1 cellular context compared by ENCODE assay signal in the genomic region with DNA sequence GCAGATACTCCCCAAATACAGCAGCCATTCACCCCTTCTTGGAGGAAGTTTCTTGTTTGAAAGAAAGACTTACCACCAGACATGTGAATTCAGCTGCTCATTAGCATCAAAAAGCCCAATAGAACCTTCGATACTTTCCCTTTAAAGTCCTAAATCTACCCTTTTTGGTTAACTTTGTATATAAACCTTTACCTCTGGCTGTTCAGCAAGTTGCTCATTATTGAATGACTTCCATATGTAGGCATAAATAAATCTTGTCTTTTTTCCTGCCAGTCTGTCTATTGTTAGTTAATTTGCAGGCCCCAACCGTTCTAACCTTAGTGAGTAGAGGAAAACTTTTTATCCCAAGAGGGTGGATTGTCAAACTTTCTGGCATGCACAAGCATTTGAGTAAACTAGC.
TF ChIP-seq lines count a peak whose summit lies in the region.

No MANE protein-coding gene starts in this region.

TF ChIP-seq in GM23338, 12 proteins besides CTCF, POLR2A, EP300 and RAD21:
- TF ChIP-seq NANOG (IDR thresholded peaks at IDR 0.05; ENCODE audit: borderline replicate concordance): no peak
- TF ChIP-seq, protein P1, sequence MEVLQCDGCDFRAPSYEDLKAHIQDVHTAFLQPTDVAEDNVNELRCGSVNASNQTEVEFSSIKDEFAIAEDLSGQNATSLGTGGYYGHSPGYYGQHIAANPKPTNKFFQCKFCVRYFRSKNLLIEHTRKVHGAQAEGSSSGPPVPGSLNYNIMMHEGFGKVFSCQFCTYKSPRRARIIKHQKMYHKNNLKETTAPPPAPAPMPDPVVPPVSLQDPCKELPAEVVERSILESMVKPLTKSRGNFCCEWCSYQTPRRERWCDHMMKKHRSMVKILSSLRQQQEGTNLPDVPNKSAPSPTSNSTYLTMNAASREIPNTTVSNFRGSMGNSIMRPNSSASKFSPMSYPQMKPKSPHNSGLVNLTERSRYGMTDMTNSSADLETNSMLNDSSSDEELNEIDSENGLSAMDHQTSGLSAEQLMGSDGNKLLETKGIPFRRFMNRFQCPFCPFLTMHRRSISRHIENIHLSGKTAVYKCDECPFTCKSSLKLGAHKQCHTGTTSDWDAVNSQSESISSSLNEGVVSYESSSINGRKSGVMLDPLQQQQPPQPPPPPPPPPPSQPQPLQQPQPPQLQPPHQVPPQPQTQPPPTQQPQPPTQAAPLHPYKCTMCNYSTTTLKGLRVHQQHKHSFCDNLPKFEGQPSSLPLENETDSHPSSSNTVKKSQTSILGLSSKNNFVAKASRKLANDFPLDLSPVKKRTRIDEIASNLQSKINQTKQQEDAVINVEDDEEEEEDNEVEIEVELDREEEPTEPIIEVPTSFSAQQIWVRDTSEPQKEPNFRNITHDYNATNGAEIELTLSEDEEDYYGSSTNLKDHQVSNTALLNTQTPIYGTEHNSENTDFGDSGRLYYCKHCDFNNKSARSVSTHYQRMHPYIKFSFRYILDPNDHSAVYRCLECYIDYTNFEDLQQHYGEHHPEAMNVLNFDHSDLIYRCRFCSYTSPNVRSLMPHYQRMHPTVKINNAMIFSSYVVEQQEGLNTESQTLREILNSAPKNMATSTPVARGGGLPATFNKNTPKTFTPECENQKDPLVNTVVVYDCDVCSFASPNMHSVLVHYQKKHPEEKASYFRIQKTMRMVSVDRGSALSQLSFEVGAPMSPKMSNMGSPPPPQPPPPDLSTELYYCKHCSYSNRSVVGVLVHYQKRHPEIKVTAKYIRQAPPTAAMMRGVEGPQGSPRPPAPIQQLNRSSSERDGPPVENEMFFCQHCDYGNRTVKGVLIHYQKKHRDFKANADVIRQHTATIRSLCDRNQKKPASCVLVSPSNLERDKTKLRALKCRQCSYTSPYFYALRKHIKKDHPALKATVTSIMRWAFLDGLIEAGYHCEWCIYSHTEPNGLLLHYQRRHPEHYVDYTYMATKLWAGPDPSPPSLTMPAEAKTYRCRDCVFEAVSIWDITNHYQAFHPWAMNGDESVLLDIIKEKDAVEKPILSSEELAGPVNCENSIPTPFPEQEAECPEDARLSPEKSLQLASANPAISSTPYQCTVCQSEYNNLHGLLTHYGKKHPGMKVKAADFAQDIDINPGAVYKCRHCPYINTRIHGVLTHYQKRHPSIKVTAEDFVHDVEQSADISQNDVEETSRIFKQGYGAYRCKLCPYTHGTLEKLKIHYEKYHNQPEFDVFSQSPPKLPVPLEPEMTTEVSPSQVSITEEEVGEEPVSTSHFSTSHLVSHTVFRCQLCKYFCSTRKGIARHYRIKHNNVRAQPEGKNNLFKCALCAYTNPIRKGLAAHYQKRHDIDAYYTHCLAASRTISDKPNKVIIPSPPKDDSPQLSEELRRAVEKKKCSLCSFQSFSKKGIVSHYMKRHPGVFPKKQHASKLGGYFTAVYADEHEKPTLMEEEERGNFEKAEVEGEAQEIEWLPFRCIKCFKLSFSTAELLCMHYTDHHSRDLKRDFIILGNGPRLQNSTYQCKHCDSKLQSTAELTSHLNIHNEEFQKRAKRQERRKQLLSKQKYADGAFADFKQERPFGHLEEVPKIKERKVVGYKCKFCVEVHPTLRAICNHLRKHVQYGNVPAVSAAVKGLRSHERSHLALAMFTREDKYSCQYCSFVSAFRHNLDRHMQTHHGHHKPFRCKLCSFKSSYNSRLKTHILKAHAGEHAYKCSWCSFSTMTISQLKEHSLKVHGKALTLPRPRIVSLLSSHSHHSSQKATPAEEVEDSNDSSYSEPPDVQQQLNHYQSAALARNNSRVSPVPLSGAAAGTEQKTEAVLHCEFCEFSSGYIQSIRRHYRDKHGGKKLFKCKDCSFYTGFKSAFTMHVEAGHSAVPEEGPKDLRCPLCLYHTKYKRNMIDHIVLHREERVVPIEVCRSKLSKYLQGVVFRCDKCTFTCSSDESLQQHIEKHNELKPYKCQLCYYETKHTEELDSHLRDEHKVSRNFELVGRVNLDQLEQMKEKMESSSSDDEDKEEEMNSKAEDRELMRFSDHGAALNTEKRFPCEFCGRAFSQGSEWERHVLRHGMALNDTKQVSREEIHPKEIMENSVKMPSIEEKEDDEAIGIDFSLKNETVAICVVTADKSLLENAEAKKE (CRISPR knock-in tag; IDR thresholded peaks at IDR 0.05): no peak
- no peak for TF ChIP-seq ZNF331 (CRISPR knock-in tag; IDR thresholded peaks at IDR 0.05; ENCODE audit: low read depth)
- no peak for TF ChIP-seq EZH2phosphoT487 (IDR thresholded peaks at IDR 0.05; ENCODE audit: unreplicated experiment)
- TF ChIP-seq JUNB (IDR thresholded peaks at IDR 0.05; ENCODE audit: unreplicated experiment): no peak
- no peak for TF ChIP-seq POLR2AphosphoS5 (IDR thresholded peaks at IDR 0.05; ENCODE audit: low read depth)
- TF ChIP-seq, protein P2, sequence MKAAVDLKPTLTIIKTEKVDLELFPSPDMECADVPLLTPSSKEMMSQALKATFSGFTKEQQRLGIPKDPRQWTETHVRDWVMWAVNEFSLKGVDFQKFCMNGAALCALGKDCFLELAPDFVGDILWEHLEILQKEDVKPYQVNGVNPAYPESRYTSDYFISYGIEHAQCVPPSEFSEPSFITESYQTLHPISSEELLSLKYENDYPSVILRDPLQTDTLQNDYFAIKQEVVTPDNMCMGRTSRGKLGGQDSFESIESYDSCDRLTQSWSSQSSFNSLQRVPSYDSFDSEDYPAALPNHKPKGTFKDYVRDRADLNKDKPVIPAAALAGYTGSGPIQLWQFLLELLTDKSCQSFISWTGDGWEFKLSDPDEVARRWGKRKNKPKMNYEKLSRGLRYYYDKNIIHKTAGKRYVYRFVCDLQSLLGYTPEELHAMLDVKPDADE (IDR thresholded peaks at IDR 0.05): no peak
- TF ChIP-seq ZNF114 (CRISPR knock-in tag; IDR thresholded peaks at IDR 0.05): no peak
- TF ChIP-seq EZH2 (IDR thresholded peaks at IDR 0.05; ENCODE audit: low read depth, unreplicated experiment): no peak
- no peak for TF ChIP-seq STAT1 (IDR thresholded peaks at IDR 0.05; ENCODE audit: unreplicated experiment)
TF ChIP-seq in GM23338: peak in this region for 0.
